ENCODE assay signal across 34 cellular contexts in genomic region chr1:21847223-21848205, GRCh38. TPM values are rescaled to one million over a fixed set of nuclear protein-coding genes. Genes with fewer than 3 reads are reported as not detected.
"Had no signal": no experiment of that assay in that cellular context is flagged by ENCODE, and none has a peak within 500 bp of the region (broad histone marks: within the 10 kb centered on the region; RNA-seq: fewer than 3 reads in every experiment).

No MANE protein-coding gene starts in this region.

- H3K4me3 ChIP-seq: gastrocnemius medialis, psoas muscle, smooth muscle cell, suprapubic skin, tibial artery, uterus had no signal

- H3K36me3 ChIP-seq: uterus had no signal

- H3K4me2 ChIP-seq: smooth muscle cell had no signal

- H3K9me3 ChIP-seq: gastrocnemius medialis, psoas muscle, suprapubic skin, tibial artery, uterus had no signal

- FAIRE-seq: astrocyte, colon, keratinocyte, TTC549 had no signal

- H3K27me3 ChIP-seq: brain microvascular endothelial cell, gastrocnemius medialis, suprapubic skin, tibial artery, uterus had no signal

- DNase-seq: activated CD4-positive, alpha-beta memory T cell treated with anti-CD3 and anti-CD28 coated beads, Interleukin-2, amount 10 ng/mL, durations not matched to agents 7 days and 5 days; activated CD4-positive, alpha-beta T cell treated with anti-CD3 and anti-CD28 coated beads, Interleukin-2, amount 10 ng/mL, durations not matched to agents 24 days and 14 days; activated CD8-positive, alpha-beta memory T cell treated with anti-CD3 and anti-CD28 coated beads, Interleukin-2, amount 50 U/mL, for 48 hours; activated gamma-delta T cell; activated naive CD4-positive, alpha-beta T cell treated with anti-CD3 and anti-CD28 coated beads, Interleukin-2, amount 50 U/mL, for 16 hours; activated T-cell treated with anti-CD3 and anti-CD28 coated beads, Interleukin-2, amount 50 U/mL, for 24 hours; amniotic stem cell; brain microvascular endothelial cell; dermis blood vessel endothelial cell; effector CD4-positive, alpha-beta T cell; gastrocnemius medialis; glutamatergic neuron; left cardiac atrium; left ventricle myocardium superior; nucleus accumbens; stimulated activated CD4-positive, alpha-beta T cell treated with anti-CD3 and anti-CD28 coated beads, Interleukin-1b, Interleukin-23, amount 100 ng/mL, for 48 hours; stimulated activated CD4-positive, alpha-beta T cell treated with anti-CD3 and anti-CD28 coated beads, Interleukin-4, amount 100 ng/mL, for 4 hours; stimulated activated CD8-positive, alpha-beta memory T cell treated with anti-CD3 and anti-CD28 coated beads, Interleukin-4, amount 100 ng/mL, for 48 hours; SW 1271; T-helper 9 cell; tibial artery; uterus; WERI-Rb-1 had no signal

- H3K79me2 ChIP-seq: parathyroid adenoma had no signal

- ATAC-seq: activated CD4-positive, CD25-positive, alpha-beta regulatory T cell treated with anti-CD3 and anti-CD28 coated beads, Interleukin-2, amount 50 U/mL, for 24 hours; gastrocnemius medialis; left cardiac atrium; left ventricle myocardium superior; stimulated activated memory B cell treated with anti-CD40 and anti-IgM and Interleukin-4, amounts not matched to agents 10 μg/mL and 1 μg/mL and 100 μg/mL, for 72 hours had no signal

- H2AFZ ChIP-seq: parathyroid adenoma had no signal

- H3K4me1 ChIP-seq: parathyroid adenoma, tibial artery, uterus had no signal

- H3K27ac ChIP-seq: brain microvascular endothelial cell, gastrocnemius medialis, parathyroid adenoma, psoas muscle, suprapubic skin, tibial artery, uterus, WERI-Rb-1 had no signal

- H3K9ac ChIP-seq: parathyroid adenoma had no signal

RNA-seq across cellular contexts. Expression of gene LDLRAD2, which starts 35.4 kb away (rescaled TPM):
- total RNA-seq: activated CD4-positive, alpha-beta memory T cell treated with anti-CD3 and anti-CD28 coated beads, Interleukin-2, amount 10 ng/mL, durations not matched to agents 7 days and 5 days; gastrocnemius medialis; lung microvascular endothelial cell had no signal
